In the genomic region with DNA sequence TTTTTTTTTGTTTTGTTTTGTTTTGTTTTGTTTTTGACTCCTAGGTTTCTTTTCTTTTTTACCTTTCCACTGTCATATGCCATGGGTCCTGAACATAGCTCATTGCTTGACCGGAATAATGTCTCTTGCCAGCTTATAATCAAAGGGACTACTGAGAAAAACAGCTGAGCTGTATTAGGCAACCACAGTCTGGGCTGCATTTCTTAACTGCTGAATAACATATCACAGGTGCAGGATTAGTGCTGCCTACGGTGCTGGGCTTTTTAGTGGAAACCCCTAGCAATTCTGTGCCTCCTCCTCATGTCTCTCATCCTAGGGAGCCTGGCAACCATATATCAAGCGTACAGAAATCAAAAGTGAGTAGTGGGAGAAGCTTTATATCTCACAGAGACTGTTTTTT, we compare ENCODE assay signal across 16 cellular contexts.
DNase-seq lines count a peak whose midpoint lies in the region; ATAC-seq and TF ChIP-seq lines count a peak whose summit lies in the region.
"Had no signal": no experiment of that assay in that cellular context is flagged by ENCODE, and none has a peak within 500 bp of the region (broad histone marks: within the 10 kb centered on the region; RNA-seq: fewer than 3 reads in every experiment).

No MANE protein-coding gene starts in this region.

- H3K27me3 ChIP-seq in right atrium auricular region (no peaks in the 10 kb centered on the region), brain microvascular endothelial cell (replicated peaks) (no peaks in the 10 kb centered on the region), stomach (no peaks in the 10 kb centered on the region)

- no peak for TF ChIP-seq POLR2A in stomach (IDR thresholded peaks at IDR 0.05)

- H3K4me1 ChIP-seq in right atrium auricular region (no peaks in the 10 kb centered on the region), stomach (peaks cover 0 to 20% (median 10%) of the 10 kb centered on the region in 4 donors)

- no peak overlapping the region for H3K27ac ChIP-seq in right atrium auricular region
- H3K27ac ChIP-seq in brain microvascular endothelial cell: no peak overlapping the region
- no peak overlapping the region for H3K27ac ChIP-seq in stomach

- intact Hi-C loops in left ventricle myocardium superior (cut with micrococcal nuclease) (no loop called here), stomach (cut with DNase I; ENCODE audit: low total_unique reads) (no loop called here)

- 71 to 87% (median 75%) methylated on average over 3 of the region's 3 CpGs for WGBS in stomach, 5 donors

- H3K4me3 ChIP-seq in right atrium auricular region (no peak overlapping the region), brain microvascular endothelial cell (ENCODE audit: low read depth, low read length) (no peak overlapping the region), stomach (no peak overlapping the region)

- H3K9me3 ChIP-seq in right atrium auricular region (no peaks in the 10 kb centered on the region), stomach (no peaks in the 10 kb centered on the region)

- no peak for DNase-seq in left ventricle myocardium superior
- no peak for DNase-seq in right atrium auricular region (ENCODE audit: low spot score)
- DNase-seq in amniotic epithelial cell (ENCODE audit: low read depth): peak; percentile 73
- peak; percentile 26 for DNase-seq in medulla oblongata (ENCODE audit: extremely low spot score)
- DNase-seq in brain microvascular endothelial cell: no peak
- no peak for DNase-seq in stomach
- DNase-seq: activated CD4-positive, alpha-beta T cell treated with anti-CD3 and anti-CD28 coated beads, Interleukin-2, amount 50 U/mL, for 48 hours; activated naive CD8-positive, alpha-beta T cell treated with anti-CD3 and anti-CD28 coated beads, Interleukin-2, amount 10 ng/mL, durations not matched to agents 7 days and 5 days; activated T-cell treated with anti-CD3 and anti-CD28 coated beads, Interleukin-2, amount 50 U/mL, for 1 hour; cerebellar nuclear complex; HCEC 1CT; NCI-H1092 treated with DMSO at 0.1 percent for 48 hours; posterior cingulate gyrus; stimulated activated naive B cell treated with anti-CD40 and anti-IgM and Interleukin-4, amounts not matched to agents 10 μg/mL and 1 μg/mL and 100 μg/mL, for 72 hours had no signal

- ATAC-seq in left ventricle myocardium superior: peak; percentile 58
- ATAC-seq in HG03175 (IDR thresholded peaks at IDR 0.05; ENCODE audit: unreplicated experiment): no peak
- ATAC-seq in GM18868 (IDR thresholded peaks at IDR 0.05; ENCODE audit: unreplicated experiment): no peak
- ATAC-seq: stimulated activated naive B cell treated with anti-CD40 and anti-IgM and Interleukin-4, amounts not matched to agents 10 μg/mL and 1 μg/mL and 100 μg/mL, for 72 hours had no signal

- TF ChIP-seq EP300 in stomach (IDR thresholded peaks at IDR 0.05): no peak

- TF ChIP-seq CTCF in right atrium auricular region (IDR thresholded peaks at IDR 0.05) (no peak), brain microvascular endothelial cell (IDR thresholded peaks at IDR 0.05; ENCODE audit: low read depth, low read length, missing control alignments) (no peak), stomach (IDR thresholded peaks at IDR 0.05) (no peak)

- H3K36me3 ChIP-seq in right atrium auricular region (no peaks in the 10 kb centered on the region), brain microvascular endothelial cell (replicated peaks) (no peaks in the 10 kb centered on the region), stomach (no peaks in the 10 kb centered on the region)

- in situ Hi-C loops in brain microvascular endothelial cell (cut with HindIII; ENCODE audit: low pct_ligation_motif_present, low sequenced_read_pairs): no loop called here

Comparison
In these comparisons a context has a peak if more than half of its experiments do, and no peak if none do; other contexts are left out.
1. DNase-seq: peak in amniotic epithelial cell (single experiment) and medulla oblongata (single experiment); none in left ventricle myocardium superior (single experiment), right atrium auricular region (single experiment), brain microvascular endothelial cell (single experiment) and stomach (single experiment).